Comparison of ENCODE assay signal across 11 cellular contexts in the genomic region with DNA sequence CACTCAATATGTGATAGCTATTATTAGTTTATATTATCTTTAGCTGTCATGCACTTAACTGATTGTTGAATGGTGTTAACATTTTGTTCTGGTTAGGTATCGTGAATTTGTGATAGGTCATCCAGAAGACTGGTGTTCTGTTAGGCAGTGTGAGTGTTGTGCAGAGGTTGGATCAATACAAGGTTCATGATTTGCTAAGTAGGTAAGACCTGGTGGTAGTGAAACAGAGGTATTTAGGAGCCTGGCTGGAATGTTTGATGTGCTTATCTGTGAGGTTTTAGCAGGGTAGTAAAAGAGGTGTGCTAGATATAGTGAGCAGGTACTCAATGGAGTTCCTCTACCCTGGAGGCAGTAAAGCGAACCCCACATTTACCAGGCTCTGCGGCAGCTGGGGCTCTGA. TPM values are rescaled to one million over a fixed set of nuclear protein-coding genes. Genes with fewer than 3 reads are reported as not detected.
"Had no signal": no experiment of that assay in that cellular context is flagged by ENCODE, and none has a peak within 500 bp of the region (broad histone marks: within the 10 kb centered on the region; RNA-seq: fewer than 3 reads in every experiment).

No MANE protein-coding gene starts in this region.

- H3K9me3 ChIP-seq: HAP-1 had no signal

- H3K36me3 ChIP-seq: HAP-1 had no signal

- H3K4me3 ChIP-seq: GM23248, HAP-1 had no signal

- H3K4me1 ChIP-seq: HAP-1 had no signal

- H2AFZ ChIP-seq: GM23248 had no signal

- ATAC-seq: HCT116, HepG2 had no signal

- H3K27ac ChIP-seq: GM23248, HL-60 had no signal

- DNase-seq: GM23248, GOT3, H7, HFFc6, KBM-7 had no signal

RNA-seq across cellular contexts. Expression of a gene that starts 20.3 kb away (rescaled TPM):
- total RNA-seq: GM23248, H4, H7, HepG2, HFFc6, HT1080 had no signal
